22 cellular contexts compared by ENCODE assay signal in genomic region chr5:170263906-170264305, GRCh38. TPM values are rescaled to one million over a fixed set of nuclear protein-coding genes. Genes with fewer than 3 reads are reported as not detected.
DNase-seq lines count a peak whose midpoint lies in the region; ATAC-seq and TF ChIP-seq lines count a peak whose summit lies in the region.
"Had no signal": no experiment of that assay in that cellular context is flagged by ENCODE, and none has a peak within 500 bp of the region (broad histone marks: within the 10 kb centered on the region; RNA-seq: fewer than 3 reads in every experiment).

No MANE protein-coding gene starts in this region.

- peak overlapping the region; percentile 53 to 93 (median 77) for H3K27ac Mint-ChIP-seq in CD4-positive, alpha-beta memory T cell
- no peak overlapping the region for H3K27ac Mint-ChIP-seq in GM23338
- peak overlapping the region; percentile 65 for H3K27ac Mint-ChIP-seq in activated CD8-positive, alpha-beta T cell treated with anti-CD3 and anti-CD28 coated beads, Interleukin-2, amount 10 ng/mL, durations not matched to agents 7 days and 5 days
- peak overlapping the region; percentile 26 to 89 (median 67) for H3K27ac Mint-ChIP-seq in immature natural killer cell

- no peaks in the 10 kb centered on the region for H3K9me3 Mint-ChIP-seq in CD4-positive, alpha-beta memory T cell
- H3K9me3 Mint-ChIP-seq in GM23338 (no peaks in the 10 kb centered on the region), immature natural killer cell (no peaks in the 10 kb centered on the region)
- H3K9me3 Mint-ChIP-seq in activated CD8-positive, alpha-beta T cell treated with anti-CD3 and anti-CD28 coated beads, Interleukin-2, amount 10 ng/mL, durations not matched to agents 7 days and 5 days (ENCODE audit: insufficient read depth) = no peaks in the 10 kb centered on the region

- H3K4me3 Mint-ChIP-seq in CD4-positive, alpha-beta memory T cell = peak overlapping the region in 2 of 8 donors; percentile 26 to 59
- no peak overlapping the region for H3K4me3 Mint-ChIP-seq in GM23338
- peak overlapping the region; percentile 19 for H3K4me3 Mint-ChIP-seq in activated CD8-positive, alpha-beta T cell treated with anti-CD3 and anti-CD28 coated beads, Interleukin-2, amount 10 ng/mL, durations not matched to agents 7 days and 5 days
- H3K4me3 Mint-ChIP-seq in immature natural killer cell = peak overlapping the region in 1 of 5 donors; percentile 35

- H3K4me1 ChIP-seq in CD4-positive, alpha-beta memory T cell (ENCODE audit: insufficient read depth, low read length) = peaks cover 96% of the 10 kb centered on the region
- H3K4me1 ChIP-seq in GM23338 (ENCODE audit: insufficient read depth) = peaks cover 42% of the 10 kb centered on the region

- peak overlapping the region; percentile 26; the same call in 1 of the 2 replicates for H2AFZ ChIP-seq in GM23338

- no peak for ATAC-seq in GM23338
- no peak for ATAC-seq in activated CD8-positive, alpha-beta T cell treated with anti-CD3 and anti-CD28 coated beads, Interleukin-2, amount 10 ng/mL, durations not matched to agents 7 days and 5 days
- ATAC-seq: heart right ventricle had no signal

- H3K27me3 ChIP-seq in CD4-positive, alpha-beta memory T cell (ENCODE audit: insufficient read depth, low read length) = no peaks in the 10 kb centered on the region
- no peaks in the 10 kb centered on the region for H3K27me3 ChIP-seq in GM23338 (ENCODE audit: insufficient read depth)
- H3K27me3 ChIP-seq: upper lobe of left lung had no signal

- DNase-seq in CD4-positive, alpha-beta memory T cell = no peak
- no peak for DNase-seq in GM23338 (ENCODE audit: low spot score)
- DNase-seq in activated CD8-positive, alpha-beta T cell treated with anti-CD3 and anti-CD28 coated beads, Interleukin-2, amount 10 ng/mL, durations not matched to agents 7 days and 5 days = no peak
- no peak for DNase-seq in immature natural killer cell
- no peak for DNase-seq in NCI-H69 (lab: John Stamatoyannopoulos, UW)
- DNase-seq in middle frontal gyrus (ENCODE audit: extremely low spot score, low spot score) = no peak
- no peak for DNase-seq in UCSD-AML1 (lab: John Stamatoyannopoulos, UW; ENCODE audit: unreplicated experiment)
- DNase-seq: activated CD8-positive, alpha-beta memory T cell treated with anti-CD3 and anti-CD28 coated beads, Interleukin-2, amount 50 U/mL, for 48 hours; Calu3; heart right ventricle; KG1; left ventricle myocardium inferior; midbrain; NCI-H1694; NCI-H774; SHP77; stimulated activated CD4-positive, alpha-beta T cell treated with anti-CD3 and anti-CD28 coated beads, Interleukin-4, amount 100 ng/mL, for 1 hour; upper lobe of left lung had no signal

- H3K4me3 ChIP-seq in CD4-positive, alpha-beta memory T cell (ENCODE audit: low read length in 2 of 2) = no peak overlapping the region
- no peak overlapping the region for H3K4me3 ChIP-seq in GM23338
- H3K4me3 ChIP-seq: coronary artery, heart right ventricle, left ventricle myocardium inferior, smooth muscle cell, upper lobe of left lung had no signal

- H3K79me2 ChIP-seq in GM23338 (replicated peaks; ENCODE audit: insufficient read depth) = no peaks in the 10 kb centered on the region

- H3K27me3 Mint-ChIP-seq in CD4-positive, alpha-beta memory T cell = no peaks in the 10 kb centered on the region
- H3K27me3 Mint-ChIP-seq in GM23338 (ENCODE audit: insufficient read depth, low read depth, poor library complexity) (peaks cover 3% of the 10 kb centered on the region), immature natural killer cell (ENCODE audit: low read depth in 3 of 3) (peaks cover 2 to 7% (median 6%) of the 10 kb centered on the region in 3 donors)
- no peaks in the 10 kb centered on the region for H3K27me3 Mint-ChIP-seq in activated CD8-positive, alpha-beta T cell treated with anti-CD3 and anti-CD28 coated beads, Interleukin-2, amount 10 ng/mL, durations not matched to agents 7 days and 5 days (ENCODE audit: low read depth)

- CTCF ChIA-PET in CD4-positive, alpha-beta memory T cell (lab: Charles Lee; ENCODE audit: partially characterized antibody) = interaction anchor here (6.0 to 7.1 kb wide), 4 partner anchors 14 to 76 kb away, joined by 133 to 200 read pairs (median 161); partner anchors contain the start of gene LCP2
- CTCF ChIA-PET in activated CD8-positive, alpha-beta T cell treated with anti-CD3 and anti-CD28 coated beads, Interleukin-2, amount 10 ng/mL, durations not matched to agents 7 days and 5 days (lab: Charles Lee) = interaction anchor here (5.9 to 6.1 kb wide), 3 partner anchors 15 to 75 kb away, joined by 55 to 134 read pairs (median 107); no protein-coding TSS in a partner anchor

- H3K9me2 ChIP-seq in GM23338 (ENCODE audit: insufficient read depth) = 0 out of 2 replicates have a peak, but pooled peaks cover 4% of the 10 kb centered on the region

- no peaks in the 10 kb centered on the region for H3F3A ChIP-seq in GM23338 (replicated peaks; ENCODE audit: low read depth)

- H4K20me1 ChIP-seq in GM23338 (replicated peaks; ENCODE audit: insufficient read depth) = no peaks in the 10 kb centered on the region

- H3K27ac ChIP-seq in CD4-positive, alpha-beta memory T cell (ENCODE audit: low read depth, low read length) = peak overlapping the region; percentile 25
- no peak overlapping the region for H3K27ac ChIP-seq in GM23338 (ENCODE audit: low read depth)
- H3K27ac ChIP-seq: coronary artery, left ventricle myocardium inferior, upper lobe of left lung had no signal

- H3K4me2 ChIP-seq in GM23338 = no peak overlapping the region
- H3K4me2 ChIP-seq: smooth muscle cell had no signal

- POLR2A ChIA-PET in CD4-positive, alpha-beta memory T cell (lab: Charles Lee; ENCODE audit: partially characterized antibody) = interaction anchor here (6.1 to 32.1 kb wide), 3 partner anchors 12 to 69 kb away, joined by 116 to 1265 read pairs (median 148); partner anchors contain the start of gene LCP2
- POLR2A ChIA-PET in activated CD8-positive, alpha-beta T cell treated with anti-CD3 and anti-CD28 coated beads, Interleukin-2, amount 10 ng/mL, durations not matched to agents 7 days and 5 days (lab: Charles Lee) = interaction anchor here (0.7 to 21.2 kb wide), 4 partner anchors 13 to 133 kb away, joined by 3 to 898 read pairs (median 41); partner anchors contain the start of gene LCP2

- peaks cover 83% of the 10 kb centered on the region for H3K36me3 ChIP-seq in CD4-positive, alpha-beta memory T cell (ENCODE audit: insufficient read depth, low read length)
- no peaks in the 10 kb centered on the region for H3K36me3 ChIP-seq in GM23338 (ENCODE audit: insufficient read depth)

- intact Hi-C loops in CD4-positive, alpha-beta memory T cell (cut with micrococcal nuclease) = loop anchor here (2.0 kb wide), 1 partner anchor 15 kb away; no protein-coding TSS in a partner anchor

- peaks cover 57 to 94% (median 83%) of the 10 kb centered on the region in 4 donors for H3K4me1 Mint-ChIP-seq in CD4-positive, alpha-beta memory T cell
- H3K4me1 Mint-ChIP-seq in GM23338 (peaks cover 49% of the 10 kb centered on the region), immature natural killer cell (peaks cover 74 to 90% of the 10 kb centered on the region in 2 donors)
- H3K4me1 Mint-ChIP-seq in activated CD8-positive, alpha-beta T cell treated with anti-CD3 and anti-CD28 coated beads, Interleukin-2, amount 10 ng/mL, durations not matched to agents 7 days and 5 days (ENCODE audit: low read depth) = peaks cover 98% of the 10 kb centered on the region

- H3K9me3 ChIP-seq in CD4-positive, alpha-beta memory T cell (ENCODE audit: control insufficient read depth in 1 of 2, low read length in 2 of 2) = no peaks in the 10 kb centered on the region
- H3K9me3 ChIP-seq: heart right ventricle, left ventricle myocardium inferior, upper lobe of left lung had no signal

- TF ChIP-seq CTCF in GM23338 (conservative IDR thresholded peaks at IDR 0.05; ENCODE audit: low read depth in 2 of 2) = no peak

- H3K36me3 Mint-ChIP-seq in CD4-positive, alpha-beta memory T cell = peaks cover 86 to 88% of the 10 kb centered on the region in 2 donors
- H3K36me3 Mint-ChIP-seq in GM23338 (ENCODE audit: low read depth) (no peaks in the 10 kb centered on the region), immature natural killer cell (peaks cover 15 to 67% (median 52%) of the 10 kb centered on the region in 3 donors)
- peaks cover 99% of the 10 kb centered on the region for H3K36me3 Mint-ChIP-seq in activated CD8-positive, alpha-beta T cell treated with anti-CD3 and anti-CD28 coated beads, Interleukin-2, amount 10 ng/mL, durations not matched to agents 7 days and 5 days (ENCODE audit: low read depth)

RNA-seq across cellular contexts. Expression of gene C5orf58, which starts 31.1 kb away (rescaled TPM):
- not detected for total RNA-seq in CD4-positive, alpha-beta memory T cell
- polyA plus RNA-seq in CD4-positive, alpha-beta memory T cell = 1 to 10 TPM in 1 of 2 donors, not detected in 1; 2.4 TPM
- 1.0 TPM in 1 of 2 replicates, not detected in the other for total RNA-seq in GM23338 (2014; rRNA removed; shearing (Covaris generic))
- polyA plus RNA-seq in GM23338 (2016; fragmentation: Nextera tagmentation; extraction: Ambion mirVana) (9.1 and 10.8 TPM in 2 replicates), immature natural killer cell (1 to 10 TPM in 1 of 3 donors, under 1 TPM in 1, not detected in 1; 0.23 to 1.9 TPM)
- total RNA-seq in activated CD8-positive, alpha-beta T cell treated with anti-CD3 and anti-CD28 coated beads, Interleukin-2, amount 10 ng/mL, durations not matched to agents 7 days and 5 days = not detected
- total RNA-seq: Calu3, HT-29, smooth muscle cell, upper lobe of left lung had no signal
- polyA plus RNA-seq: adipose tissue, heart right ventricle, smooth muscle cell had no signal

RNA-seq across cellular contexts. Expression of gene LCP2, which starts 33.7 kb away (rescaled TPM):
- total RNA-seq in CD4-positive, alpha-beta memory T cell = 100 to 1,000 TPM; 291 to 318 TPM
- 100 to 1,000 TPM; 117 to 259 TPM for polyA plus RNA-seq in CD4-positive, alpha-beta memory T cell
- 0.35 and 0.38 TPM in 2 replicates for total RNA-seq in GM23338 (2014; rRNA removed; shearing (Covaris generic))
- polyA plus RNA-seq in GM23338 (2016; fragmentation: Nextera tagmentation; extraction: Ambion mirVana) (0.26 and 0.77 TPM in 2 replicates), immature natural killer cell (100 to 1,000 TPM in 1 of 3 donors, 10 to 100 TPM in 2; 87.1 to 276 (median 99.3) TPM)
- total RNA-seq in activated CD8-positive, alpha-beta T cell treated with anti-CD3 and anti-CD28 coated beads, Interleukin-2, amount 10 ng/mL, durations not matched to agents 7 days and 5 days = 100 to 1,000 TPM; 386 TPM
- total RNA-seq: Calu3, HT-29 had no signal

Comparison
In these comparisons a context has a peak if more than half of its experiments do, and no peak if none do; other contexts are left out.
1. RNA of gene LCP2, which starts 33.7 kb away (total RNA-seq): 386 TPM in activated CD8-positive, alpha-beta T cell treated with anti-CD3 and anti-CD28 coated beads, Interleukin-2, amount 10 ng/mL, durations not matched to agents 7 days and 5 days and 291 to 318 TPM in CD4-positive, alpha-beta memory T cell; 0.35 to 0.38 TPM in GM23338; every median in the first group is over 100 times any median in the second.